24 cellular contexts compared by ENCODE assay signal in the genomic region with DNA sequence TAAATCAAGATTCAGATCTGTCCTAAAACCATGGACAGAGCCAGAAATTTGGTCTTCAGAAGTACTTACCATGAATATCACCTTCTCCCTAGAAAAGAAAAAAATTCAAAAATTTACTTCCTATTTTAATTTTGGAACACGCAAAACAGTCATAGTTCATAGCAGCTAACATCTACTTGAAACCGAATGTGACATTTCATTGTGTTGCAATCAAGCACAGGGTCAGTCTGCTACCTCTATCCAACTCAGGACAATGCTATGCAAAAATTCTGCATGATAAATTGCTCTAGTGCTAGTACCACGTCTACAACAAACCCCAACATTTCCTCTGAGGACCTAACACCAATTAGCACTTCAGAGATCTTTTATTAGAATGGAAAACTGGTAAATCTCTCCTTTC. TPM values are rescaled to one million over a fixed set of nuclear protein-coding genes. Genes with fewer than 3 reads are reported as not detected.
DNase-seq lines count a peak whose midpoint lies in the region; ATAC-seq and TF ChIP-seq lines count a peak whose summit lies in the region.
"Had no signal": no experiment of that assay in that cellular context is flagged by ENCODE, and none has a peak within 500 bp of the region (broad histone marks: within the 10 kb centered on the region; RNA-seq: fewer than 3 reads in every experiment).

No MANE protein-coding gene starts in this region.

- no peak overlapping the region for H3K9ac ChIP-seq in SK-N-SH

- H3K27me3 ChIP-seq in SK-N-SH (ENCODE audit: insufficient read depth): no peaks in the 10 kb centered on the region
- no peaks in the 10 kb centered on the region for H3K27me3 ChIP-seq in sigmoid colon
- H3K27me3 ChIP-seq: BE2C, tibial artery had no signal

- no peak for TF ChIP-seq POLR2A in sigmoid colon (IDR thresholded peaks at IDR 0.05)

- peaks cover 46% of the 10 kb centered on the region for H3F3A ChIP-seq in SK-N-SH (replicated peaks; ENCODE audit: insufficient read depth)

- DNase-seq in SK-N-SH: no peak
- DNase-seq in T-helper 17 cell: no peak
- DNase-seq in fibroblast of pulmonary artery (ENCODE audit: low read depth): peak; percentile 33
- no peak for DNase-seq in stimulated activated effector memory CD8-positive, alpha-beta T cell treated with anti-CD3 and anti-CD28 coated beads, Interleukin-12 subunit alpha, Interleukin-12 subunit beta, amount 100 ng/mL, for 72 hours (ENCODE audit: low spot score in 2 of 2)
- DNase-seq in substantia nigra (lab: John Stamatoyannopoulos, UW): no peak
- no peak for DNase-seq in sigmoid colon
- DNase-seq: 8988T; activated CD4-positive, alpha-beta T cell treated with anti-CD3 and anti-CD28 coated beads for 1 hour; activated naive CD4-positive, alpha-beta T cell treated with anti-CD3 and anti-CD28 coated beads, Interleukin-2, amount 50 U/mL, for 16 hours; activated T-cell treated with anti-CD3 and anti-CD28 coated beads, Interleukin-2, amount 50 U/mL, for 48 hours; BE2C; effector CD4-positive, alpha-beta T cell; GOT3; KG1; NCI-H1930; NCI-H345; NCI-H774; small intestine; stimulated activated naive CD4-positive, alpha-beta T cell; SW 1271 had no signal

- H3K36me3 ChIP-seq in SK-N-SH (replicated peaks in 1 of 2; ENCODE audit: control insufficient read depth in 1 of 2, insufficient read depth in 2 of 2, low read length in 1 of 2): peaks cover 52 to 72% of the 10 kb centered on the region in 2 experiments
- H3K36me3 ChIP-seq in sigmoid colon: peaks cover 0 to 38% (median 5%) of the 10 kb centered on the region in 4 donors

- intact Hi-C loops in sigmoid colon (cut with DNase I): no loop called here

- TF ChIP-seq RAD21 in SK-N-SH (IDR thresholded peaks at IDR 0.05; ENCODE audit: low read length): no peak

- TF ChIP-seq CTCF in SK-N-SH (IDR thresholded peaks at IDR 0.05) (no peak), fibroblast of pulmonary artery (IDR thresholded peaks at IDR 0.05; ENCODE audit: low read length, missing control alignments) (no peak), sigmoid colon (IDR thresholded peaks at IDR 0.05) (no peak)

- H3K4me2 ChIP-seq in SK-N-SH: no peak overlapping the region

- CTCF ChIA-PET in SK-N-SH (lab: Yijun Ruan, JAX): interaction anchor here (2.1 to 2.7 kb wide), 2 partner anchors 16 to 32 kb away, joined by 8 to 16 read pairs; a partner anchor contains a TSS

- no peak overlapping the region for H3K4me3 ChIP-seq in SK-N-SH (ENCODE audit: low read depth in 2 of 2, low read length in 1 of 2)
- H3K4me3 ChIP-seq in fibroblast of pulmonary artery (replicated peaks; ENCODE audit: low read depth, low read length): no peak overlapping the region
- no peak overlapping the region for H3K4me3 ChIP-seq in sigmoid colon
- H3K4me3 ChIP-seq: tibial artery had no signal

- no peak overlapping the region for H2AFZ ChIP-seq in SK-N-SH (ENCODE audit: low read depth)

- POLR2A ChIA-PET in SK-N-SH (lab: Yijun Ruan, JAX): no interaction called here

- H3K4me1 Mint-ChIP-seq in T-helper 17 cell: peaks cover 8% of the 10 kb centered on the region
- H3K4me1 Mint-ChIP-seq in stimulated activated effector memory CD8-positive, alpha-beta T cell treated with anti-CD3 and anti-CD28 coated beads, Interleukin-12 subunit alpha, Interleukin-12 subunit beta, amount 100 ng/mL, for 72 hours: peaks cover 15% of the 10 kb centered on the region

- no peaks in the 10 kb centered on the region for H3K27me3 Mint-ChIP-seq in T-helper 17 cell

- H3K9me3 ChIP-seq in SK-N-SH (no peaks in the 10 kb centered on the region), T-helper 17 cell (ENCODE audit: control insufficient read depth, low read length, poor library complexity, severe bottlenecking) (no peaks in the 10 kb centered on the region), sigmoid colon (no peaks in the 10 kb centered on the region)
- H3K9me3 ChIP-seq: BE2C, tibial artery had no signal

- peaks cover 53% of the 10 kb centered on the region for H4K20me1 ChIP-seq in SK-N-SH (ENCODE audit: insufficient read depth)

- no peak overlapping the region for H3K4me3 Mint-ChIP-seq in T-helper 17 cell
- no peak overlapping the region for H3K4me3 Mint-ChIP-seq in stimulated activated effector memory CD8-positive, alpha-beta T cell treated with anti-CD3 and anti-CD28 coated beads, Interleukin-12 subunit alpha, Interleukin-12 subunit beta, amount 100 ng/mL, for 72 hours

- 87% methylated on average over 3 of the region's 3 CpGs for WGBS in SK-N-SH (ENCODE audit: low lambda C conversion rate)
- 87 to 92% methylated on average over 3 of the region's 3 CpGs for WGBS in sigmoid colon, 2 donors

- H3K79me2 ChIP-seq in SK-N-SH (ENCODE audit: insufficient read depth): peaks cover 96% of the 10 kb centered on the region

- H3K9me2 ChIP-seq in SK-N-SH: no peaks in the 10 kb centered on the region

- no peak for ATAC-seq in SK-N-SH treated with all-trans-retinoic acid at 6 μM for 48 hours
- no peak for ATAC-seq in T-helper 17 cell
- no peak for ATAC-seq in stimulated activated effector memory CD8-positive, alpha-beta T cell treated with anti-CD3 and anti-CD28 coated beads, Interleukin-12 subunit alpha, Interleukin-12 subunit beta, amount 100 ng/mL, for 72 hours
- no peak for ATAC-seq in HG03175 (IDR thresholded peaks at IDR 0.05; ENCODE audit: unreplicated experiment)

- H3K4me1 ChIP-seq in SK-N-SH (ENCODE audit: control insufficient read depth in 1 of 2, insufficient read depth in 2 of 2, low read depth in 1 of 2, low read length in 1 of 2) (no peaks in the 10 kb centered on the region; a peak in 2 of 4 replicates), sigmoid colon (no peaks in the 10 kb centered on the region)
- H3K4me1 ChIP-seq: BE2C, tibial artery had no signal

- H3K27ac ChIP-seq in SK-N-SH (ENCODE audit: low read depth in 2 of 2, low read length in 1 of 2) (no peak overlapping the region), substantia nigra (ENCODE audit: low read depth, low read length, poor library complexity, severe bottlenecking) (no peak overlapping the region), sigmoid colon (no peak overlapping the region)
- H3K27ac ChIP-seq: tibial artery had no signal

- no peak for TF ChIP-seq EP300 in SK-N-SH (IDR thresholded peaks at IDR 0.05; ENCODE audit: borderline replicate concordance in 1 of 2, low read depth in 1 of 2, low read length in 1 of 2)
- no peak for TF ChIP-seq EP300 in sigmoid colon (IDR thresholded peaks at IDR 0.05)

- H3K9me3 Mint-ChIP-seq in stimulated activated effector memory CD8-positive, alpha-beta T cell treated with anti-CD3 and anti-CD28 coated beads, Interleukin-12 subunit alpha, Interleukin-12 subunit beta, amount 100 ng/mL, for 72 hours: no peaks in the 10 kb centered on the region

- peaks cover 7% of the 10 kb centered on the region for H3K36me3 Mint-ChIP-seq in T-helper 17 cell (ENCODE audit: low read depth)
- H3K36me3 Mint-ChIP-seq in stimulated activated effector memory CD8-positive, alpha-beta T cell treated with anti-CD3 and anti-CD28 coated beads, Interleukin-12 subunit alpha, Interleukin-12 subunit beta, amount 100 ng/mL, for 72 hours: peaks cover 97% of the 10 kb centered on the region

- peak overlapping the region; percentile 59 for H3K27ac Mint-ChIP-seq in T-helper 17 cell
- H3K27ac Mint-ChIP-seq in stimulated activated effector memory CD8-positive, alpha-beta T cell treated with anti-CD3 and anti-CD28 coated beads, Interleukin-12 subunit alpha, Interleukin-12 subunit beta, amount 100 ng/mL, for 72 hours: peak overlapping the region; percentile 4

TF ChIP-seq in SK-N-SH, 30 proteins besides CTCF, POLR2A, EP300 and RAD21:
- TF ChIP-seq POLR2AphosphoS5 (IDR thresholded peaks at IDR 0.05; ENCODE audit: low read depth, low read length) (peak; percentile 10; the same call in 1 of the 2 replicates), GABPA (IDR thresholded peaks at IDR 0.05; ENCODE audit: low read depth) (no peak)
TF ChIP-seq in SK-N-SH: peak in this region for 1.

TF ChIP-seq in SK-N-SH treated with all-trans-retinoic acid at 6 μM for 48 hours, 23 proteins besides CTCF, POLR2A, EP300 and RAD21 (continues in another document):
- TF ChIP-seq BACH2 (CRISPR knock-in tag; IDR thresholded peaks at IDR 0.05; ENCODE audit: borderline replicate concordance) (no peak), ARNTL (CRISPR knock-in tag; IDR thresholded peaks at IDR 0.05; ENCODE audit: borderline replicate concordance, low read depth) (no peak), ISL1 (CRISPR knock-in tag; IDR thresholded peaks at IDR 0.05) (no peak), ZNF70 (CRISPR knock-in tag; IDR thresholded peaks at IDR 0.05) (no peak)

RNA-seq across cellular contexts. Expression of a gene that starts 7.7 kb away (rescaled TPM):
- polyA plus RNA-seq in SK-N-SH (2012; rRNA removed): 259 and 490 TPM in 2 replicates
- 407 and 471 TPM in 2 replicates for polyA plus RNA-seq in SK-N-SH (2012; cell fraction: cytosol; rRNA removed)
- polyA plus RNA-seq in SK-N-SH (2012; cell fraction: nucleus; rRNA removed): 165 and 240 TPM in 2 replicates
- total RNA-seq in T-helper 17 cell: 10 to 100 TPM; 40.0 to 46.8 TPM
- 10 to 100 TPM; 17.5 to 19.1 (median 18.8) TPM for total RNA-seq in sigmoid colon
- polyA plus RNA-seq in sigmoid colon: 100 to 1,000 TPM; 361 to 627 (median 471) TPM

RNA-seq across cellular contexts. Expression of a gene that starts 15.1 kb away (rescaled TPM):
- polyA plus RNA-seq in SK-N-SH (2012; rRNA removed) (111 and 114 TPM in 2 replicates), sigmoid colon (100 to 1,000 TPM; 102 to 116 (median 110) TPM)
- polyA plus RNA-seq in SK-N-SH (2012; cell fraction: cytosol; rRNA removed): 53.5 and 66.8 TPM in 2 replicates
- 316 and 454 TPM in 2 replicates for polyA plus RNA-seq in SK-N-SH (2012; cell fraction: nucleus; rRNA removed)
- total RNA-seq in T-helper 17 cell (10 to 100 TPM; 20.6 to 29.8 TPM), sigmoid colon (100 to 1,000 TPM in 1 of 4 donors, 10 to 100 TPM in 3; 60.7 to 109 (median 82.4) TPM)

RNA-seq across cellular contexts. Expression of a gene that starts 36.2 kb away (rescaled TPM):
- polyA plus RNA-seq in SK-N-SH (2012; rRNA removed) (85.5 and 114 TPM in 2 replicates), sigmoid colon (100 to 1,000 TPM in 2 of 3 donors, 10 to 100 TPM in 1; 69.9 to 130 (median 117) TPM)
- 133 and 184 TPM in 2 replicates for polyA plus RNA-seq in SK-N-SH (2012; cell fraction: cytosol; rRNA removed)
- 25.6 and 43.8 TPM in 2 replicates for polyA plus RNA-seq in SK-N-SH (2012; cell fraction: nucleus; rRNA removed)
- total RNA-seq in T-helper 17 cell (100 to 1,000 TPM; 216 to 236 TPM), sigmoid colon (100 to 1,000 TPM in 1 of 4 donors, 10 to 100 TPM in 3; 63.0 to 109 (median 87.1) TPM)

RNA-seq across cellular contexts. Expression of a gene that starts 36.8 kb away (rescaled TPM):
- polyA plus RNA-seq in SK-N-SH (2012; rRNA removed): 7.3 and 10.8 TPM in 2 replicates
- 5.9 and 7.9 TPM in 2 replicates for polyA plus RNA-seq in SK-N-SH (2012; cell fraction: cytosol; rRNA removed)
- polyA plus RNA-seq in SK-N-SH (2012; cell fraction: nucleus; rRNA removed): 10.6 and 11.4 TPM in 2 replicates
- total RNA-seq in T-helper 17 cell: 1 to 10 TPM; 8.9 to 9.3 TPM
- total RNA-seq in sigmoid colon: 1 to 10 TPM; 3.2 to 7.8 (median 4.3) TPM
- 10 to 100 TPM; 15.0 to 18.9 (median 16.6) TPM for polyA plus RNA-seq in sigmoid colon

RNA-seq across cellular contexts. Expression of a gene that starts 58.8 kb away (rescaled TPM):
- polyA plus RNA-seq in SK-N-SH (2012; rRNA removed) (0.03 and 0.06 TPM in 2 replicates), sigmoid colon (10 to 100 TPM in 2 of 3 donors, 1 to 10 TPM in 1; 6.6 to 31.1 (median 13.4) TPM)
- polyA plus RNA-seq in SK-N-SH (2012; cell fraction: cytosol; rRNA removed): 0.03 TPM in 1 of 2 replicates, not detected in the other
- polyA plus RNA-seq in SK-N-SH (2012; cell fraction: nucleus; rRNA removed): 0.06 TPM in 1 of 2 replicates, not detected in the other
- total RNA-seq in T-helper 17 cell (10 to 100 TPM; 11.7 to 14.9 TPM), sigmoid colon (10 to 100 TPM in 1 of 4 donors, 1 to 10 TPM in 3; 2.6 to 15.0 (median 6.4) TPM)
- total RNA-seq: Daoy had no signal
